Comparison of ENCODE assay signal across 9 cellular contexts in the genomic region with DNA sequence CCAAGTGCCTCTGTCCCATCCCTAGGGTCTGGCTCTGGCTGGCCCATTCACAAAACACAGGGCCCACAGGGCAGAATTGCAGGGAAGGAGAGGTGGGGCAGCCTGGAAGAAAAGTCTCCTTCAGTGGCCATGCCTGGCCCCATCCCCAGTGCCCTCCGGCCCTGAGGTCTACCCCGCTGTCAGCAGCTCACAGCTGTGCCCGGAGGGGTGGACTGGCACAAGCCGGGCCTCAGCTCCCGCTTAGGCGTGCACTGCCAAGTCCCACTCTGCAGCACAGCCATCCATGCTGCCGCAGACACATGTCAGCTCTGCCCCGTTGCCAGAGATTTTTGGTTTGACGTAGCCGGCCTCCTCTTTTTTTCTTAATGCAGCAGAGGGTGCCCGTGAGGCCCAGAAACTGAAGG. TPM values are rescaled to one million over a fixed set of nuclear protein-coding genes. Genes with fewer than 3 reads are reported as not detected.
DNase-seq lines count a peak whose midpoint lies in the region; ATAC-seq, FAIRE-seq and TF ChIP-seq lines count a peak whose summit lies in the region.
"Had no signal": no experiment of that assay in that cellular context is flagged by ENCODE, and none has a peak within 500 bp of the region (broad histone marks: within the 10 kb centered on the region; RNA-seq: fewer than 3 reads in every experiment).

No MANE protein-coding gene starts in this region.

- no peaks in the 10 kb centered on the region for H3K27me3 ChIP-seq in thyroid gland

- H3K4me3 Mint-ChIP-seq in activated CD4-positive, alpha-beta T cell treated with anti-CD3 and anti-CD28 coated beads, Interleukin-2, amount 10 ng/mL, durations not matched to agents 24 days and 14 days, result no peak overlapping the region

- peaks cover 2% of the 10 kb centered on the region for H3K4me1 Mint-ChIP-seq in activated CD4-positive, alpha-beta T cell treated with anti-CD3 and anti-CD28 coated beads, Interleukin-2, amount 10 ng/mL, durations not matched to agents 24 days and 14 days

- no peak overlapping the region for H3K4me3 ChIP-seq in thyroid gland (replicated peaks in 1 of 3)

- peaks cover 13 to 20% of the 10 kb centered on the region in 2 donors for H3K4me1 ChIP-seq in thyroid gland

- FAIRE-seq in GM19239 (lab: Jason Lieb, UNC), result no peak

- 14 to 15% methylated on average over 10 to 11 of the region's 11 CpGs for WGBS in thyroid gland, 2 donors

- DNase-seq in activated CD4-positive, alpha-beta T cell treated with anti-CD3 and anti-CD28 coated beads for 48 hours, result peak; percentile 35
- DNase-seq in activated CD4-positive, alpha-beta T cell treated with anti-CD3 and anti-CD28 coated beads, Interleukin-2, amount 10 ng/mL, durations not matched to agents 24 days and 14 days, result no peak
- DNase-seq in astrocyte of the hippocampus (ENCODE audit: low read depth, low spot score) (peak; percentile 82), islet precursor cell (peak; percentile 85), thyroid gland (peak; percentile 74 to 80), GM19239 (ENCODE audit: insufficient read length, low spot score) (no peak)

- H3K27ac ChIP-seq in thyroid gland, result no peak overlapping the region
- H3K27ac ChIP-seq: epithelial cell of prostate had no signal

- no peaks in the 10 kb centered on the region for H3K9me3 Mint-ChIP-seq in activated CD4-positive, alpha-beta T cell treated with anti-CD3 and anti-CD28 coated beads, Interleukin-2, amount 10 ng/mL, durations not matched to agents 24 days and 14 days

- H3K9me3 ChIP-seq in thyroid gland, result no peaks in the 10 kb centered on the region

- no peaks in the 10 kb centered on the region for H3K36me3 Mint-ChIP-seq in activated CD4-positive, alpha-beta T cell treated with anti-CD3 and anti-CD28 coated beads, Interleukin-2, amount 10 ng/mL, durations not matched to agents 24 days and 14 days (ENCODE audit: low read depth)

- intact Hi-C loops in activated CD4-positive, alpha-beta T cell treated with anti-CD3 and anti-CD28 coated beads, Interleukin-2, amount 10 ng/mL, durations not matched to agents 24 days and 14 days (cut with micrococcal nuclease), result no loop called here
- intact Hi-C loops in thyroid gland (cut with DNase I), result no loop called here

- TF ChIP-seq CTCF in thyroid gland (IDR thresholded peaks at IDR 0.05), result no peak

- peaks cover 36% of the 10 kb centered on the region for H3K27me3 Mint-ChIP-seq in activated CD4-positive, alpha-beta T cell treated with anti-CD3 and anti-CD28 coated beads, Interleukin-2, amount 10 ng/mL, durations not matched to agents 24 days and 14 days

- no peaks in the 10 kb centered on the region for H3K36me3 ChIP-seq in thyroid gland

- ATAC-seq in HG02763 (IDR thresholded peaks at IDR 0.05; ENCODE audit: unreplicated experiment) (no peak), GM18858 (IDR thresholded peaks at IDR 0.05; ENCODE audit: unreplicated experiment) (no peak)

- no peak overlapping the region for H3K27ac Mint-ChIP-seq in activated CD4-positive, alpha-beta T cell treated with anti-CD3 and anti-CD28 coated beads, Interleukin-2, amount 10 ng/mL, durations not matched to agents 24 days and 14 days

- TF ChIP-seq POLR2A in thyroid gland (IDR thresholded peaks at IDR 0.05), result no peak

RNA-seq across cellular contexts. Expression of gene SCN2B, which starts 3.9 kb away (rescaled TPM):
- 0.02 and 0.05 TPM in 2 replicates for total RNA-seq in activated CD4-positive, alpha-beta T cell treated with anti-CD3 and anti-CD28 coated beads, Interleukin-2, amount 10 ng/mL, durations not matched to agents 24 days and 14 days
- total RNA-seq in thyroid gland, result under 1 TPM; 0.13 to 0.83 (median 0.31) TPM

RNA-seq across cellular contexts. Expression of gene SCN4B, which starts 27.7 kb away (rescaled TPM):
- 0.07 and 0.36 TPM in 2 replicates for total RNA-seq in activated CD4-positive, alpha-beta T cell treated with anti-CD3 and anti-CD28 coated beads, Interleukin-2, amount 10 ng/mL, durations not matched to agents 24 days and 14 days
- 10 to 100 TPM in 2 of 4 donors, 1 to 10 TPM in 2; 5.5 to 15.7 (median 10.5) TPM for total RNA-seq in thyroid gland

RNA-seq across cellular contexts. Expression of gene JAML, which starts 44.5 kb away (rescaled TPM):
- 303 and 318 TPM in 2 replicates for total RNA-seq in activated CD4-positive, alpha-beta T cell treated with anti-CD3 and anti-CD28 coated beads, Interleukin-2, amount 10 ng/mL, durations not matched to agents 24 days and 14 days
- 1 to 10 TPM; 2.2 to 3.1 (median 2.6) TPM for total RNA-seq in thyroid gland

Comparison
In these comparisons a context has a peak if more than half of its experiments do, and no peak if none do; other contexts are left out.
1. DNase-seq: peak in activated CD4-positive, alpha-beta T cell treated with anti-CD3 and anti-CD28 coated beads for 48 hours (single experiment), astrocyte of the hippocampus (single experiment), islet precursor cell (single experiment) and thyroid gland (2 of 2); none in activated CD4-positive, alpha-beta T cell treated with anti-CD3 and anti-CD28 coated beads, Interleukin-2, amount 10 ng/mL, durations not matched to agents 24 days and 14 days (single experiment) and GM19239 (single experiment).
2. RNA of gene JAML, which starts 44.5 kb away (total RNA-seq): 303 to 318 TPM in activated CD4-positive, alpha-beta T cell treated with anti-CD3 and anti-CD28 coated beads, Interleukin-2, amount 10 ng/mL, durations not matched to agents 24 days and 14 days; 2.2 to 3.1 TPM in thyroid gland; every median in the first group is over 10 times any median in the second.